ENCODE assay signal across 13 cellular contexts in genomic region chr10:12780634-12781601, GRCh38.
DNase-seq lines count a peak whose midpoint lies in the region; ATAC-seq and TF ChIP-seq lines count a peak whose summit lies in the region.
"Had no signal": no experiment of that assay in that cellular context is flagged by ENCODE, and none has a peak within 500 bp of the region (broad histone marks: within the 10 kb centered on the region; RNA-seq: fewer than 3 reads in every experiment).

No MANE protein-coding gene starts in this region.

- CTCF ChIA-PET in activated naive CD4-positive, alpha-beta T cell treated with anti-CD3 and anti-CD28 coated beads, Interleukin-2, amount 10 ng/mL, durations not matched to agents 7 days and 5 days (lab: Charles Lee): interaction anchor here (0.6 to 2.1 kb wide), 8 partner anchors 12 to 517 kb away, joined by 3 to 8 read pairs (median 4); partner anchors contain the start of gene OPTN

- ATAC-seq in stimulated activated effector memory CD8-positive, alpha-beta T cell treated with anti-CD3 and anti-CD28 coated beads, Interleukin-12 subunit alpha, Interleukin-12 subunit beta, amount 100 ng/mL, for 72 hours: peak; percentile 79
- ATAC-seq in GM18909 (IDR thresholded peaks at IDR 0.05; ENCODE audit: poor library complexity, unreplicated experiment): no peak
- no peak for ATAC-seq in HG03175 (IDR thresholded peaks at IDR 0.05; ENCODE audit: unreplicated experiment)
- ATAC-seq: Panc1, T-cell had no signal

- TF ChIP-seq CTCF in neural progenitor cell (IDR thresholded peaks at IDR 0.05): no peak
- TF ChIP-seq CTCF in GM13977 (IDR thresholded peaks at IDR 0.05; ENCODE audit: extremely low read depth, insufficient read depth, missing control alignments): no peak

- H3K79me2 ChIP-seq in neural progenitor cell (ENCODE audit: low read depth): no peaks in the 10 kb centered on the region

- no peaks in the 10 kb centered on the region for H3K36me3 ChIP-seq in neural progenitor cell

- H3K4me2 ChIP-seq in neural progenitor cell: no peak overlapping the region

- H3K4me1 ChIP-seq in neural progenitor cell: peaks cover 11% of the 10 kb centered on the region

- no peak overlapping the region for H3K27ac Mint-ChIP-seq in activated naive CD4-positive, alpha-beta T cell treated with anti-CD3 and anti-CD28 coated beads, Interleukin-2, amount 10 ng/mL, durations not matched to agents 7 days and 5 days
- H3K27ac Mint-ChIP-seq in neural progenitor cell: peak overlapping the region; percentile 36
- H3K27ac Mint-ChIP-seq in stimulated activated effector memory CD8-positive, alpha-beta T cell treated with anti-CD3 and anti-CD28 coated beads, Interleukin-12 subunit alpha, Interleukin-12 subunit beta, amount 100 ng/mL, for 72 hours: peak overlapping the region; percentile 90
- H3K27ac Mint-ChIP-seq: T-cell had no signal

- H3K27me3 ChIP-seq in neural progenitor cell: no peaks in the 10 kb centered on the region

- H3K4me3 ChIP-seq in neural progenitor cell: no peak overlapping the region

- H3K27ac ChIP-seq in neural progenitor cell: no peak overlapping the region

- DNase-seq in activated naive CD4-positive, alpha-beta T cell treated with Interleukin-2 at 50 U/mL for 16 hours: peak; percentile 44
- DNase-seq in activated naive CD4-positive, alpha-beta T cell treated with anti-CD3 and anti-CD28 coated beads, Interleukin-2, amount 10 ng/mL, durations not matched to agents 7 days and 5 days: no peak
- DNase-seq in astrocyte of the hippocampus (ENCODE audit: low read depth, low spot score): peak; percentile 64
- no peak for DNase-seq in neural progenitor cell (ENCODE audit: low spot score)
- peak; percentile 5 to 68 for DNase-seq in stimulated activated effector memory CD8-positive, alpha-beta T cell treated with anti-CD3 and anti-CD28 coated beads, Interleukin-12 subunit alpha, Interleukin-12 subunit beta, amount 100 ng/mL, for 72 hours (ENCODE audit: low spot score in 2 of 2)
- no peak for DNase-seq in GM13977 (ENCODE audit: low spot score)
- DNase-seq: activated CD4-positive, alpha-beta T cell treated with anti-CD3 and anti-CD28 coated beads for 1 hour; NCI-H1436; NCI-H510A treated with DMSO at 0.1 percent for 48 hours; T-cell had no signal

- peaks cover 3% of the 10 kb centered on the region for H3K4me1 Mint-ChIP-seq in activated naive CD4-positive, alpha-beta T cell treated with anti-CD3 and anti-CD28 coated beads, Interleukin-2, amount 10 ng/mL, durations not matched to agents 7 days and 5 days
- peaks cover 51% of the 10 kb centered on the region for H3K4me1 Mint-ChIP-seq in neural progenitor cell
- peaks cover 44% of the 10 kb centered on the region for H3K4me1 Mint-ChIP-seq in stimulated activated effector memory CD8-positive, alpha-beta T cell treated with anti-CD3 and anti-CD28 coated beads, Interleukin-12 subunit alpha, Interleukin-12 subunit beta, amount 100 ng/mL, for 72 hours

- no peaks in the 10 kb centered on the region for H3K9me3 ChIP-seq in neural progenitor cell (ENCODE audit: low read depth)

- H3K9me3 Mint-ChIP-seq in activated naive CD4-positive, alpha-beta T cell treated with anti-CD3 and anti-CD28 coated beads, Interleukin-2, amount 10 ng/mL, durations not matched to agents 7 days and 5 days: no peaks in the 10 kb centered on the region
- no peaks in the 10 kb centered on the region for H3K9me3 Mint-ChIP-seq in neural progenitor cell
- no peaks in the 10 kb centered on the region for H3K9me3 Mint-ChIP-seq in stimulated activated effector memory CD8-positive, alpha-beta T cell treated with anti-CD3 and anti-CD28 coated beads, Interleukin-12 subunit alpha, Interleukin-12 subunit beta, amount 100 ng/mL, for 72 hours
- H3K9me3 Mint-ChIP-seq: T-cell had no signal

- H2AFZ ChIP-seq in neural progenitor cell (replicated peaks): no peak overlapping the region

- no peaks in the 10 kb centered on the region for H3K27me3 Mint-ChIP-seq in activated naive CD4-positive, alpha-beta T cell treated with anti-CD3 and anti-CD28 coated beads, Interleukin-2, amount 10 ng/mL, durations not matched to agents 7 days and 5 days
- peaks cover 11% of the 10 kb centered on the region for H3K27me3 Mint-ChIP-seq in neural progenitor cell (ENCODE audit: insufficient read depth, low read depth)
- H3K27me3 Mint-ChIP-seq: T-cell had no signal

- H3K36me3 Mint-ChIP-seq in activated naive CD4-positive, alpha-beta T cell treated with anti-CD3 and anti-CD28 coated beads, Interleukin-2, amount 10 ng/mL, durations not matched to agents 7 days and 5 days: no peaks in the 10 kb centered on the region
- peaks cover 2% of the 10 kb centered on the region for H3K36me3 Mint-ChIP-seq in neural progenitor cell
- peaks cover 23% of the 10 kb centered on the region for H3K36me3 Mint-ChIP-seq in stimulated activated effector memory CD8-positive, alpha-beta T cell treated with anti-CD3 and anti-CD28 coated beads, Interleukin-12 subunit alpha, Interleukin-12 subunit beta, amount 100 ng/mL, for 72 hours

- peaks cover 8% of the 10 kb centered on the region for H3F3A ChIP-seq in neural progenitor cell (ENCODE audit: low read depth)

- in situ Hi-C loops in GM13977 (cut with MboI; ENCODE audit: low pct_unique_long_range_greater_than_20kb, low sequenced_read_pairs, unreplicated experiment): no loop called here

- H4K20me1 ChIP-seq in neural progenitor cell (ENCODE audit: low read depth): no peaks in the 10 kb centered on the region

- no peak overlapping the region for H3K4me3 Mint-ChIP-seq in activated naive CD4-positive, alpha-beta T cell treated with anti-CD3 and anti-CD28 coated beads, Interleukin-2, amount 10 ng/mL, durations not matched to agents 7 days and 5 days
- no peak overlapping the region for H3K4me3 Mint-ChIP-seq in neural progenitor cell
- H3K4me3 Mint-ChIP-seq in stimulated activated effector memory CD8-positive, alpha-beta T cell treated with anti-CD3 and anti-CD28 coated beads, Interleukin-12 subunit alpha, Interleukin-12 subunit beta, amount 100 ng/mL, for 72 hours: peak overlapping the region; percentile 30
- H3K4me3 Mint-ChIP-seq: T-cell had no signal

- no peak overlapping the region for H3K9ac ChIP-seq in neural progenitor cell

Comparison
In these comparisons a context has a peak if more than half of its experiments do, and no peak if none do; other contexts are left out.
1. DNase-seq: peak in activated naive CD4-positive, alpha-beta T cell treated with Interleukin-2 at 50 U/mL for 16 hours (single experiment), astrocyte of the hippocampus (single experiment) and stimulated activated effector memory CD8-positive, alpha-beta T cell treated with anti-CD3 and anti-CD28 coated beads, Interleukin-12 subunit alpha, Interleukin-12 subunit beta, amount 100 ng/mL, for 72 hours (2 of 2); none in activated naive CD4-positive, alpha-beta T cell treated with anti-CD3 and anti-CD28 coated beads, Interleukin-2, amount 10 ng/mL, durations not matched to agents 7 days and 5 days (single experiment), neural progenitor cell (single experiment) and GM13977 (single experiment).